In the genomic region with DNA sequence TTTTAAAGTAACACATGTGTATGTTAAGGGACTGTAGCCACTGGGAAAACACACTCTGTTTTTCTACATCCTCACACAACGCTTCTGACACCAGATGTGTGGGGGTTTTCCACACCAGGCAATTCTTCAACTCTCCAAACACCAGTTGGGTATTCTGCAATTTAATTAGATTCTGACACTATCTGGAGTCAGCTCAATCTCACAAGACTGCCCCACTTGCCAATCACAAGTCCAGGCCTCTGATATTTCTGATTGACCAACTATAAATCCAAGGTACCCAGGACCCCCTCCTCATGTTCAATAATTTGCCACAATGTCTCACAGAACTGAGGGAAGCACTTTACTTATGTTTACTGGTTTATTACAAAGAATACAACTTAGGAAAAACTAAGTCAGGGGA, we compare ENCODE assay signal across 24 cellular contexts.
"Had no signal": no experiment of that assay in that cellular context is flagged by ENCODE, and none has a peak within 500 bp of the region (broad histone marks: within the 10 kb centered on the region; RNA-seq: fewer than 3 reads in every experiment).

No MANE protein-coding gene starts in this region.

- H3K4me1 ChIP-seq: left ventricle myocardium inferior, right atrium auricular region, right lobe of liver, stomach, testis, transverse colon, vagina had no signal

- H3K9me3 Mint-ChIP-seq: naive B cell; natural killer cell; stimulated activated naive B cell treated with anti-CD40 and anti-IgM and Interleukin-4, amounts not matched to agents 10 μg/mL and 1 μg/mL and 100 μg/mL, for 72 hours had no signal

- H3K27ac Mint-ChIP-seq: mesothelial cell of epicardium; naive B cell; progenitor cell of endocrine pancreas; stimulated activated naive B cell treated with anti-CD40 and anti-IgM and Interleukin-4, amounts not matched to agents 10 μg/mL and 1 μg/mL and 100 μg/mL, for 72 hours had no signal

- H3K4me3 Mint-ChIP-seq: mesothelial cell of epicardium; naive B cell; natural killer cell; stimulated activated naive B cell treated with anti-CD40 and anti-IgM and Interleukin-4, amounts not matched to agents 10 μg/mL and 1 μg/mL and 100 μg/mL, for 72 hours had no signal

- H3K4me1 Mint-ChIP-seq: mesothelial cell of epicardium, naive B cell had no signal

- DNase-seq: immature natural killer cell; kidney; left colon; left ventricle myocardium inferior; mesendoderm; naive B cell; natural killer cell; ovary; right lobe of liver; stimulated activated CD4-positive, alpha-beta T cell treated with anti-CD3 and anti-CD28 coated beads, Interleukin-2, amount 100 ng/mL, for 24 hours; stimulated activated CD4-positive, alpha-beta T cell treated with anti-CD3 and anti-CD28 coated beads, Interleukin-4, amount 100 ng/mL, for 1 hour; stimulated activated naive B cell treated with anti-CD40 and anti-IgM and Interleukin-4, amounts not matched to agents 10 μg/mL and 1 μg/mL and 100 μg/mL, for 72 hours; stimulated activated naive CD8-positive, alpha-beta T cell treated with anti-CD3 and anti-CD28 coated beads, Interleukin-15, Interleukin-2, amounts not matched to agents 100 U/mL and 50 U/mL, for 24 hours; stomach; testis; thyroid gland; transverse colon had no signal

- ATAC-seq: left colon; right lobe of liver; stimulated activated naive B cell treated with anti-CD40 and anti-IgM and Interleukin-4, amounts not matched to agents 10 μg/mL and 1 μg/mL and 100 μg/mL, for 72 hours; stimulated activated naive CD8-positive, alpha-beta T cell treated with anti-CD3 and anti-CD28 coated beads, Interleukin-15, Interleukin-2, amounts not matched to agents 100 U/mL and 50 U/mL, for 24 hours had no signal

- H3K4me3 ChIP-seq: left ventricle myocardium inferior, lung, ovary, right atrium auricular region, right lobe of liver, smooth muscle cell, stomach, testis, thyroid gland, transverse colon, upper lobe of left lung, vagina had no signal

- H3K27me3 Mint-ChIP-seq: stimulated activated naive B cell treated with anti-CD40 and anti-IgM and Interleukin-4, amounts not matched to agents 10 μg/mL and 1 μg/mL and 100 μg/mL, for 72 hours had no signal

- H3K27ac ChIP-seq: left ventricle myocardium inferior, ovary, right atrium auricular region, right lobe of liver, stomach, testis, thyroid gland, transverse colon, upper lobe of left lung, vagina had no signal

- H3K36me3 Mint-ChIP-seq: immature natural killer cell; mesothelial cell of epicardium; naive B cell; natural killer cell; stimulated activated naive B cell treated with anti-CD40 and anti-IgM and Interleukin-4, amounts not matched to agents 10 μg/mL and 1 μg/mL and 100 μg/mL, for 72 hours had no signal

- H3K9me3 ChIP-seq: left ventricle myocardium inferior, ovary, right atrium auricular region, right lobe of liver, stomach, testis, thyroid gland, transverse colon, upper lobe of left lung, vagina had no signal

- H3K36me3 ChIP-seq: left ventricle myocardium inferior, ovary, right atrium auricular region, right lobe of liver, stomach, thyroid gland, transverse colon, upper lobe of left lung, vagina had no signal

- H3K4me2 ChIP-seq: smooth muscle cell had no signal
